In genomic region chr3:195250473-195251251, GRCh38 we compare ENCODE assay signal across 2 cellular contexts.
A peak's percentile ranks its signal among the peaks of the same experiment; 100 is the strongest.
TF ChIP-seq lines count a peak whose summit lies in the region.

No MANE protein-coding gene starts in this region.

TF ChIP-seq in IMR-90, 13 proteins besides CTCF, POLR2A, EP300 and RAD21:
- TF ChIP-seq CHD1 (IDR thresholded peaks at IDR 0.05; ENCODE audit: low read depth, low read length) (no peak), BHLHE40 (IDR thresholded peaks at IDR 0.05; ENCODE audit: low read depth, low read length) (no peak), MAFK (IDR thresholded peaks at IDR 0.05; ENCODE audit: low read depth, low read length) (no peak), FOS (IDR thresholded peaks at IDR 0.05; ENCODE audit: low read depth, low read length) (no peak), MXI1 (IDR thresholded peaks at IDR 0.05; ENCODE audit: borderline replicate concordance, low read depth, low read length) (no peak), CEBPB (IDR thresholded peaks at IDR 0.05; ENCODE audit: low read depth, low read length) (no peak), ELK1 (IDR thresholded peaks at IDR 0.05; ENCODE audit: borderline replicate concordance, low read depth, low read length) (no peak)
- TF ChIP-seq, protein P1, sequence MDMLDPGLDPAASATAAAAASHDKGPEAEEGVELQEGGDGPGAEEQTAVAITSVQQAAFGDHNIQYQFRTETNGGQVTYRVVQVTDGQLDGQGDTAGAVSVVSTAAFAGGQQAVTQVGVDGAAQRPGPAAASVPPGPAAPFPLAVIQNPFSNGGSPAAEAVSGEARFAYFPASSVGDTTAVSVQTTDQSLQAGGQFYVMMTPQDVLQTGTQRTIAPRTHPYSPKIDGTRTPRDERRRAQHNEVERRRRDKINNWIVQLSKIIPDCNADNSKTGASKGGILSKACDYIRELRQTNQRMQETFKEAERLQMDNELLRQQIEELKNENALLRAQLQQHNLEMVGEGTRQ (IDR thresholded peaks at IDR 0.05; ENCODE audit: low read depth, low read length), result no peak
TF ChIP-seq in IMR-90: peak in this region for 0.

TF ChIP-seq in GM12878, 131 proteins besides CTCF, POLR2A, EP300 and RAD21:
- TF ChIP-seq BCL11A (IDR thresholded peaks at IDR 0.05; ENCODE audit: low read depth, low read length) (0 out of 2 replicates have a peak, but pooled peaks have one; percentile 19), BHLHE40 (IDR thresholded peaks at IDR 0.05; ENCODE audit: borderline replicate concordance in 1 of 2, low read depth in 2 of 2, low read length in 1 of 2) (peak in 1 of 2 experiments; percentile 21; a peak in 1 of 4 replicates), DPF2 (IDR thresholded peaks at IDR 0.05) (0 out of 2 replicates have a peak, but pooled peaks have one; percentile 14), HDGF (IDR thresholded peaks at IDR 0.05) (0 out of 2 replicates have a peak, but pooled peaks have one; percentile 9), SMC3 (IDR thresholded peaks at IDR 0.05; ENCODE audit: borderline replicate concordance, low read length) (peak; percentile 25; the same call in 1 of the 2 replicates), STAT3 (IDR thresholded peaks at IDR 0.05; ENCODE audit: low read depth, low read length) (no peak), NR2F1 (conservative IDR thresholded peaks at IDR 0.05) (0 out of 2 replicates have a peak, but pooled peaks have one; percentile 31), SMAD1 (IDR thresholded peaks at IDR 0.05; ENCODE audit: low read depth, partially characterized antibody) (no peak), RAD51 (IDR thresholded peaks at IDR 0.05) (no peak), TCF12 (IDR thresholded peaks at IDR 0.05; ENCODE audit: low read depth, low read length) (0 out of 2 replicates have a peak, but pooled peaks have one; percentile 46), HDAC2 (IDR thresholded peaks at IDR 0.05) (no peak), ZNF687 (IDR thresholded peaks at IDR 0.05) (peak; percentile 50; the same call in 1 of the 2 replicates)
- TF ChIP-seq, protein P2, sequence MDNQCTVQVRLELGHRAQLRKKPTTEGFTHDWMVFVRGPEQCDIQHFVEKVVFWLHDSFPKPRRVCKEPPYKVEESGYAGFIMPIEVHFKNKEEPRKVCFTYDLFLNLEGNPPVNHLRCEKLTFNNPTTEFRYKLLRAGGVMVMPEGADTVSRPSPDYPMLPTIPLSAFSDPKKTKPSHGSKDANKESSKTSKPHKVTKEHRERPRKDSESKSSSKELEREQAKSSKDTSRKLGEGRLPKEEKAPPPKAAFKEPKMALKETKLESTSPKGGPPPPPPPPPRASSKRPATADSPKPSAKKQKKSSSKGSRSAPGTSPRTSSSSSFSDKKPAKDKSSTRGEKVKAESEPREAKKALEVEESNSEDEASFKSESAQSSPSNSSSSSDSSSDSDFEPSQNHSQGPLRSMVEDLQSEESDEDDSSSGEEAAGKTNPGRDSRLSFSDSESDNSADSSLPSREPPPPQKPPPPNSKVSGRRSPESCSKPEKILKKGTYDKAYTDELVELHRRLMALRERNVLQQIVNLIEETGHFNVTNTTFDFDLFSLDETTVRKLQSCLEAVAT (IDR thresholded peaks at IDR 0.05), result peak; percentile 84; the same call in 1 of the 2 replicates
- TF ChIP-seq, protein P3, sequence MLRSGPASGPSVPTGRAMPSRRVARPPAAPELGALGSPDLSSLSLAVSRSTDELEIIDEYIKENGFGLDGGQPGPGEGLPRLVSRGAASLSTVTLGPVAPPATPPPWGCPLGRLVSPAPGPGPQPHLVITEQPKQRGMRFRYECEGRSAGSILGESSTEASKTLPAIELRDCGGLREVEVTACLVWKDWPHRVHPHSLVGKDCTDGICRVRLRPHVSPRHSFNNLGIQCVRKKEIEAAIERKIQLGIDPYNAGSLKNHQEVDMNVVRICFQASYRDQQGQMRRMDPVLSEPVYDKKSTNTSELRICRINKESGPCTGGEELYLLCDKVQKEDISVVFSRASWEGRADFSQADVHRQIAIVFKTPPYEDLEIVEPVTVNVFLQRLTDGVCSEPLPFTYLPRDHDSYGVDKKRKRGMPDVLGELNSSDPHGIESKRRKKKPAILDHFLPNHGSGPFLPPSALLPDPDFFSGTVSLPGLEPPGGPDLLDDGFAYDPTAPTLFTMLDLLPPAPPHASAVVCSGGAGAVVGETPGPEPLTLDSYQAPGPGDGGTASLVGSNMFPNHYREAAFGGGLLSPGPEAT (IDR thresholded peaks at IDR 0.05; ENCODE audit: low read depth), result 0 out of 2 replicates have a peak, but pooled peaks have one; percentile 24
